In the genomic region with DNA sequence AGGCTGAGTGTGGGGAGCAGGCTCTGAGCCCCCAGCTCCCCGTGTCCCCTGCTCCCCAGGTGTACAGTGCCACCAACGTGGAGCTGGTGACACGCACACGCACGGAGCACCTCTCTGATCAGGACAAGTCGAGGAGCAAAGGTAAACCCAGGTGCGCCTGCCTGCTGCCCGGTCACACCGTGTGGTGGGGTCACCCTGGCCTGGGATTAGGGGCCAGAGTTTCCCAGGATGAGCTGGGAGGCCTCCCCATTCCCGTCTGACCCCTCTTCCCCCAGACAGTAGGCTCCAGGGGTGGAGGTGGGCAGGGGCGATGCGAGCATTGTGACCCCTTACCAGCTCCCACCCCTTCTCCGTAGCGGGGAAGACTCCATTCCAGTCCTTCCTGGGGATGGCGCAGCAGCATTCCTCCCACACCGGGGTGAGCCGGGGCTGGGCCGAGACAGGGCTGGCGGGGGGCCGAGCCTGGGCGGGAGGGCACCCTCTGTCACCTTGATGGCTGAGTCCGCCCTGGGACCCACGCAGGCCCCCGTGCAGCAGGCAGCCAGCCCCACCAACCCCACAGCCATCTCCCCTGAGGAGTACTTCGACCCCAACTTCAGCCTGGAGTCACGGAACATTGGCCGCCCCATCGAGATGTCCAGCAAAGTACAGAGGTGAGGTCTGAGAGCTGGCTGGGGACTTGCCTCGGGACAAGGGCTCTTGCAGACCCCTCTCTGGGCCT, we compare ENCODE assay signal across 16 cellular contexts.
"Had no signal": no experiment of that assay in that cellular context is flagged by ENCODE, and none has a peak within 500 bp of the region (broad histone marks: within the 10 kb centered on the region; RNA-seq: fewer than 3 reads in every experiment).

No MANE protein-coding gene starts in this region.

- ATAC-seq: activated CD4-positive, CD25-positive, alpha-beta regulatory T cell treated with anti-CD3 and anti-CD28 coated beads, Interleukin-2, amount 50 U/mL, for 24 hours; activated T-helper 17 cell treated with anti-CD3 and anti-CD28 coated beads, Interleukin-2, amount 50 U/mL, for 72 hours; body of pancreas; gastrocnemius medialis; right lobe of liver had no signal

- H3K9me3 ChIP-seq: adrenal gland, body of pancreas, gastrocnemius medialis, right lobe of liver had no signal

- H3K27ac ChIP-seq: adrenal gland, body of pancreas, epithelial cell of prostate, gastrocnemius medialis, right lobe of liver, upper lobe of left lung had no signal

- DNase-seq: activated CD4-positive, alpha-beta T cell treated with anti-CD3 and anti-CD28 coated beads, Interleukin-2, amount 50 U/mL, for 48 hours; activated naive CD4-positive, alpha-beta T cell treated with anti-CD3 and anti-CD28 coated beads, Interleukin-2, amount 50 U/mL, for 16 hours; body of pancreas; effector memory CD4-positive, alpha-beta T cell; gastrocnemius medialis; naive B cell; nucleus accumbens; stimulated activated CD4-positive, alpha-beta T cell treated with anti-CD3 and anti-CD28 coated beads, Interleukin-12 subunit alpha, Interleukin-12 subunit beta, amount 100 ng/mL, for 4 hours; stimulated activated naive CD4-positive, alpha-beta T cell treated with Interleukin-2 at 50 U/mL for 16 hours had no signal

- H3K27me3 ChIP-seq: adrenal gland, body of pancreas, gastrocnemius medialis, right lobe of liver, upper lobe of left lung had no signal

- H3K4me3 ChIP-seq: adrenal gland, body of pancreas, gastrocnemius medialis, lung, right lobe of liver, upper lobe of left lung had no signal
